In genomic region chr15:41659855-41660234, GRCh38 we compare ENCODE assay signal across 8 cellular contexts. TPM values are rescaled to one million over a fixed set of nuclear protein-coding genes. Genes with fewer than 3 reads are reported as not detected.
A peak's percentile ranks its signal among the peaks of the same experiment; 100 is the strongest.
DNase-seq lines count a peak whose midpoint lies in the region; ATAC-seq and TF ChIP-seq lines count a peak whose summit lies in the region.

No MANE protein-coding gene starts in this region.

- peaks cover 37% of the 10 kb centered on the region for H3K4me1 ChIP-seq in ACC112 (ENCODE audit: control insufficient read depth, insufficient read depth, low read length, unreplicated experiment)
- H3K4me1 ChIP-seq in mesodermal cell (ENCODE audit: control insufficient read depth, insufficient read depth, low read length, poor library complexity, severe bottlenecking): no peaks in the 10 kb centered on the region
- no peaks in the 10 kb centered on the region for H3K4me1 ChIP-seq in uterus

- 5 to 11% methylated on average over 20 of the region's 21 CpGs for WGBS in mesodermal cell (ENCODE audit: insufficient coverage in 2 of 2), 2 experiments

- peaks cover 17% of the 10 kb centered on the region for H3K36me3 Mint-ChIP-seq in central memory CD8-positive, alpha-beta T cell (ENCODE audit: insufficient read depth)

- ATAC-seq in HG03064 (IDR thresholded peaks at IDR 0.05; ENCODE audit: low read depth, unreplicated experiment): peak; percentile 7
- peak; percentile 2 for ATAC-seq in central memory CD8-positive, alpha-beta T cell (replicated peaks; ENCODE audit: extremely low read depth, poor library complexity, severe bottlenecking)
- no peak for ATAC-seq in GM21390 (IDR thresholded peaks at IDR 0.05; ENCODE audit: unreplicated experiment)

- H3K27ac ChIP-seq in ACC112 (ENCODE audit: low read depth, low read length): peak overlapping the region; percentile 89
- peak overlapping the region; percentile 95 for H3K27ac ChIP-seq in mesodermal cell (ENCODE audit: low read depth, low read length, severe bottlenecking)
- H3K27ac ChIP-seq in uterus: peak overlapping the region; percentile 73 to 78

- peak overlapping the region; percentile 74 for H2AFZ ChIP-seq in ACC112 (ENCODE audit: low read length, unreplicated experiment)

- no peaks in the 10 kb centered on the region for H3K9me3 Mint-ChIP-seq in central memory CD8-positive, alpha-beta T cell

- peak overlapping the region; percentile 82 for H3K4me3 Mint-ChIP-seq in central memory CD8-positive, alpha-beta T cell

- no peak for TF ChIP-seq CTCF in uterus (IDR thresholded peaks at IDR 0.05)

- TF ChIP-seq POLR2A in uterus (IDR thresholded peaks at IDR 0.05): no peak

- H3K36me3 ChIP-seq in ACC112 (ENCODE audit: insufficient read depth, low read length) (no peaks in the 10 kb centered on the region), mesodermal cell (ENCODE audit: control insufficient read depth, insufficient read depth, low read length) (no peaks in the 10 kb centered on the region), uterus (no peaks in the 10 kb centered on the region)

- no peak for DNase-seq in central memory CD8-positive, alpha-beta T cell (ENCODE audit: low spot score in 2 of 2)
- no peak for DNase-seq in uterus
- DNase-seq in posterior vena cava (ENCODE audit: low spot score): no peak
- DNase-seq in foreskin melanocyte: no peak

- intact Hi-C loops in uterus (cut with DNase I; ENCODE audit: low total_unique reads): no loop called here
- intact Hi-C loops in posterior vena cava (cut with DNase I): no loop called here

- H3K27ac Mint-ChIP-seq in central memory CD8-positive, alpha-beta T cell (ENCODE audit: low read depth): peak overlapping the region; percentile 93

- peak overlapping the region; percentile 91 for H3K4me3 ChIP-seq in ACC112 (ENCODE audit: low read depth, low read length)
- peak overlapping the region; percentile 67 for H3K4me3 ChIP-seq in mesodermal cell (ENCODE audit: extremely low read depth, insufficient read depth, low read length, poor library complexity, severe bottlenecking)
- peak overlapping the region; percentile 38 to 47 for H3K4me3 ChIP-seq in uterus

- H3K27me3 Mint-ChIP-seq in central memory CD8-positive, alpha-beta T cell: no peaks in the 10 kb centered on the region

- no peaks in the 10 kb centered on the region for H3K9me3 ChIP-seq in mesodermal cell (ENCODE audit: control insufficient read depth, low read length)
- H3K9me3 ChIP-seq in uterus: no peaks in the 10 kb centered on the region

- peaks cover 38% of the 10 kb centered on the region for H3K4me1 Mint-ChIP-seq in central memory CD8-positive, alpha-beta T cell

- H3K27me3 ChIP-seq in ACC112 (ENCODE audit: insufficient read depth, low read length): no peaks in the 10 kb centered on the region
- no peaks in the 10 kb centered on the region for H3K27me3 ChIP-seq in uterus

- peaks cover 64% of the 10 kb centered on the region for H3K79me2 ChIP-seq in ACC112 (ENCODE audit: control insufficient read depth, insufficient read depth, low read length, unreplicated experiment)

RNA-seq across cellular contexts. Expression of gene MGA, which starts 0.4 kb away (rescaled TPM):
- polyA plus RNA-seq in mesodermal cell (2013, experiment 1 of 2): 15.6 TPM
- polyA plus RNA-seq in mesodermal cell (2013, experiment 2 of 2): 12.7 TPM
- 100 to 1,000 TPM in 2 of 4 donors, 10 to 100 TPM in 2; 54.8 to 156 (median 114) TPM for total RNA-seq in uterus
- total RNA-seq in posterior vena cava: 10 to 100 TPM; 33.5 to 36.1 TPM
